Comparison of ENCODE assay signal across 8 cellular contexts in genomic region chr6:166626177-166627038, GRCh38. TPM values are rescaled to one million over a fixed set of nuclear protein-coding genes. Genes with fewer than 3 reads are reported as not detected.
DNase-seq lines count a peak whose midpoint lies in the region; ATAC-seq, FAIRE-seq and TF ChIP-seq lines count a peak whose summit lies in the region.

No MANE protein-coding gene starts in this region.

- H3K36me3 ChIP-seq in SJCRH30 (no peaks in the 10 kb centered on the region), spleen (no peaks in the 10 kb centered on the region)

- peak overlapping the region in 4 of 5 experiments; percentile 50 to 88 (median 76) for H3K27ac Mint-ChIP-seq in brain
- peak overlapping the region in 1 of 6 donors; percentile 62 for H3K27ac Mint-ChIP-seq in immature natural killer cell

- H3K36me3 Mint-ChIP-seq in brain: no peaks in the 10 kb centered on the region
- H3K36me3 Mint-ChIP-seq in immature natural killer cell: no peaks in the 10 kb centered on the region

- H3K4me1 ChIP-seq in SJCRH30 (peaks cover 6% of the 10 kb centered on the region; the same call in 1 of the 2 replicates), spleen (peaks cover 14 to 80% (median 37%) of the 10 kb centered on the region in 6 donors)

- DNase-seq in GM18507 (ENCODE audit: extremely low spot score, insufficient read length, low read depth) (peak; percentile 12), SJCRH30 (no peak), immature natural killer cell (peak in 2 of 3 donors; percentile 12 to 20), spleen (peak; percentile 91), RKO (ENCODE audit: low spot score) (no peak)

- no peak for TF ChIP-seq CTCF in brain (conservative IDR thresholded peaks at IDR 0.05)
- no peak for TF ChIP-seq CTCF in spleen (IDR thresholded peaks at IDR 0.05 in 8 of 11, conservative IDR thresholded peaks at IDR 0.05 in 3 of 11)

- H3K4me1 Mint-ChIP-seq in brain (peaks cover 43% of the 10 kb centered on the region), immature natural killer cell (peaks cover 16 to 18% of the 10 kb centered on the region in 2 donors)

- no peak for TF ChIP-seq POLR2A in spleen (IDR thresholded peaks at IDR 0.05)

- H3K27me3 ChIP-seq in SJCRH30 (no peaks in the 10 kb centered on the region; the same call in 1 of the 2 replicates), spleen (replicated peaks in 1 of 7) (peaks cover 0 to 49% (median 5%) of the 10 kb centered on the region in 7 donors)

- intact Hi-C loops in spleen (cut with DNase I; ENCODE audit: low total_unique reads): no loop called here

- peak overlapping the region; percentile 61 for H3K4me3 ChIP-seq in SJCRH30
- H3K4me3 ChIP-seq in spleen: peak overlapping the region; percentile 52 to 96 (median 79)

- H3K4me3 Mint-ChIP-seq in brain (peak overlapping the region; percentile 81 to 94 (median 92)), immature natural killer cell (peak overlapping the region; percentile 66 to 86 (median 75))

- peaks cover 7% of the 10 kb centered on the region for H3K27me3 Mint-ChIP-seq in brain
- peaks cover 23 to 28% (median 26%) of the 10 kb centered on the region in 3 donors for H3K27me3 Mint-ChIP-seq in immature natural killer cell (ENCODE audit: low read depth in 3 of 3)

- FAIRE-seq in GM18507 (lab: Jason Lieb, UNC): no peak

- WGBS in spleen, 5 donors: 2 to 8% (median 3%) methylated on average over 18 to 67 of the region's 67 CpGs

- H3K9me3 ChIP-seq in SJCRH30 (replicated peaks) (no peaks in the 10 kb centered on the region), spleen (no peaks in the 10 kb centered on the region)

- H3K9me3 Mint-ChIP-seq in brain (no peaks in the 10 kb centered on the region), immature natural killer cell (no peaks in the 10 kb centered on the region)

- H3K27ac ChIP-seq in SJCRH30 (no peak overlapping the region), spleen (peak overlapping the region; percentile 64 to 91 (median 84))

- ATAC-seq in HG03175 (IDR thresholded peaks at IDR 0.05; ENCODE audit: unreplicated experiment) (peak; percentile 1), HG03571 (IDR thresholded peaks at IDR 0.05; ENCODE audit: unreplicated experiment) (no peak)

RNA-seq across cellular contexts. Expression of gene RPS6KA2, which starts 0.6 kb away (rescaled TPM):
- 4.2 and 6.3 TPM in 2 replicates for total RNA-seq in SJCRH30 (2014; rRNA removed; shearing (Covaris generic))
- polyA plus RNA-seq in brain (ENCODE audit: insufficient read depth, low read depth, low replicate concordance): 49.1 TPM
- polyA plus RNA-seq in immature natural killer cell: 1 to 10 TPM; 2.5 to 5.3 (median 3.4) TPM
- total RNA-seq in spleen: 100 to 1,000 TPM in 2 of 7 donors, 10 to 100 TPM in 5; 45.9 to 123 (median 71.0) TPM
- 10 to 100 TPM in 1 of 3 donors, 1 to 10 TPM in 2; 7.6 to 26.3 (median 8.7) TPM for polyA plus RNA-seq in spleen

RNA-seq across cellular contexts. Expression of gene RAMACL, which starts 39.9 kb away (rescaled TPM):
- total RNA-seq in SJCRH30 (2014; rRNA removed; shearing (Covaris generic)): 0.12 and 0.15 TPM in 2 replicates
- not detected for polyA plus RNA-seq in brain (ENCODE audit: insufficient read depth, low read depth, low replicate concordance)
- polyA plus RNA-seq in immature natural killer cell: under 1 TPM; 0.18 to 0.58 (median 0.38) TPM
- 1 to 10 TPM; 2.2 to 6.9 (median 5.4) TPM for total RNA-seq in spleen
- polyA plus RNA-seq in spleen: under 1 TPM; 0.23 to 0.38 (median 0.26) TPM

Comparison
In these comparisons a context has a peak if more than half of its experiments do, and no peak if none do; other contexts are left out.
1. DNase-seq: peak in GM18507 (single experiment), immature natural killer cell (2 of 3) and spleen (single experiment); none in SJCRH30 (0 of 2) and RKO (single experiment).